8 cellular contexts compared by ENCODE assay signal in the genomic region with DNA sequence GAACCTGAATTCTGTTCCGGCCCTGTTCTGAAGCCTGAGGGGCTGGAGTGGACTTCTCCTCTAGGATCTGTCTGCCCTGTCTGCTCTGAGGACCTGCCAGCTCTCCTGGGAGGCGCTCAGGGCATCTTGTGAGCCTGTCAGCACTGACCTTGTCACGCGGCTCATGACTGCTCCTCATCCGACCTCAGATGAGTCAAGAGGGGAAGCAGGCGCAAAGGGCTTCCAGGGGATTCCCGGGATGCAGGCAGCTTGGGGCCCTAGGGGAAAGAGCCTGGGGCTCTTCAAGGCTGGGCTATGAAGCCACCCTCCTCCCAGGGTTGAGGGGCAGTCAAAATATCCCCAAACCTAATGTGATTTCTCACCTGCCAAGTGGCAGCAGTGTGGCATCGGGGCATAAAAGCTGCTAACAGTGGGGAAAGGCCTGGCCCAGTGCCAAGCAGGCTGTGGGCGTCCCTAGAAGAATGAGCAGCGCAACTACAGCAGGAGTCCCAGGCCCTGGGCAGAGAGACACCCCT. TPM values are rescaled to one million over a fixed set of nuclear protein-coding genes. Genes with fewer than 3 reads are reported as not detected.
DNase-seq lines count a peak whose midpoint lies in the region; ATAC-seq and TF ChIP-seq lines count a peak whose summit lies in the region.

No MANE protein-coding gene starts in this region.

- peak; percentile 56 for ATAC-seq in HG03354 (IDR thresholded peaks at IDR 0.05; ENCODE audit: poor library complexity, severe bottlenecking, unreplicated experiment)

- TF ChIP-seq CTCF in ascending aorta (IDR thresholded peaks at IDR 0.05) (no peak), type B pancreatic cell (conservative IDR thresholded peaks at IDR 0.05) (no peak)

- peak overlapping the region; percentile 42 to 55 for H3K27ac ChIP-seq in ascending aorta

- peaks cover 4% of the 10 kb centered on the region for H3K36me3 Mint-ChIP-seq in T-helper 1 cell treated with Interleukin-12 subunit alpha and Interleukin-12 subunit beta and Interleukin-4 antibody, amounts not matched to agents 30 μg/mL and 1 μg/mL, for 36 hours (ENCODE audit: low read depth)
- no peaks in the 10 kb centered on the region for H3K36me3 Mint-ChIP-seq in type B pancreatic cell

- intact Hi-C loops in ascending aorta (cut with DNase I) = no loop called here

- peaks cover 0 to 2% of the 10 kb centered on the region in 2 donors for H3K4me1 ChIP-seq in ascending aorta

- H3K27ac Mint-ChIP-seq in T-helper 1 cell treated with Interleukin-12 subunit alpha and Interleukin-12 subunit beta and Interleukin-4 antibody, amounts not matched to agents 30 μg/mL and 1 μg/mL, for 36 hours = peak overlapping the region; percentile 84
- no peak overlapping the region for H3K27ac Mint-ChIP-seq in type B pancreatic cell

- H3K9me3 Mint-ChIP-seq in T-helper 1 cell treated with Interleukin-12 subunit alpha and Interleukin-12 subunit beta and Interleukin-4 antibody, amounts not matched to agents 30 μg/mL and 1 μg/mL, for 36 hours = no peaks in the 10 kb centered on the region
- no peaks in the 10 kb centered on the region for H3K9me3 Mint-ChIP-seq in type B pancreatic cell

- no peaks in the 10 kb centered on the region for H3K27me3 ChIP-seq in ascending aorta

- DNase-seq in NOMO-1 treated with DMSO at 0.1 percent for 48 hours (lab: John Stamatoyannopoulos, UW; ENCODE audit: unreplicated experiment) = peak; percentile 18
- no peak for DNase-seq in NOMO-1 treated with dmso at 0.1 percent for 144 hours (lab: John Stamatoyannopoulos, UW; ENCODE audit: unreplicated experiment)
- peak; percentile 68 to 86 for DNase-seq in ascending aorta (ENCODE audit: low spot score in 2 of 2)
- peak; percentile 87 for DNase-seq in islet precursor cell
- peak; percentile 70 for DNase-seq in stimulated activated CD4-positive, alpha-beta T cell treated with anti-CD3 and anti-CD28 coated beads, Interleukin-2, amount 100 ng/mL, for 4 hours (ENCODE audit: low read depth)
- no peak for DNase-seq in type B pancreatic cell (ENCODE audit: extremely low spot score, unreplicated experiment)

- no peaks in the 10 kb centered on the region for H3K36me3 ChIP-seq in ascending aorta

- H3K9me3 ChIP-seq in ascending aorta = no peaks in the 10 kb centered on the region

- no peaks in the 10 kb centered on the region for H3K27me3 Mint-ChIP-seq in T-helper 1 cell treated with Interleukin-12 subunit alpha and Interleukin-12 subunit beta and Interleukin-4 antibody, amounts not matched to agents 30 μg/mL and 1 μg/mL, for 36 hours (ENCODE audit: low read depth)
- H3K27me3 Mint-ChIP-seq in type B pancreatic cell = no peaks in the 10 kb centered on the region

- H3K4me1 Mint-ChIP-seq in T-helper 1 cell treated with Interleukin-12 subunit alpha and Interleukin-12 subunit beta and Interleukin-4 antibody, amounts not matched to agents 30 μg/mL and 1 μg/mL, for 36 hours (ENCODE audit: low read depth) = peaks cover 30% of the 10 kb centered on the region
- peaks cover 17% of the 10 kb centered on the region for H3K4me1 Mint-ChIP-seq in type B pancreatic cell (ENCODE audit: unreplicated experiment)

- peak overlapping the region; percentile 62 for H3K4me3 Mint-ChIP-seq in T-helper 1 cell treated with Interleukin-12 subunit alpha and Interleukin-12 subunit beta and Interleukin-4 antibody, amounts not matched to agents 30 μg/mL and 1 μg/mL, for 36 hours
- H3K4me3 Mint-ChIP-seq in type B pancreatic cell = no peak overlapping the region

- H3K4me3 ChIP-seq in ascending aorta = no peak overlapping the region

RNA-seq across cellular contexts. Expression of a gene that starts 27.6 kb away (rescaled TPM):
- total RNA-seq in ascending aorta (28.6 TPM), type B pancreatic cell (ENCODE audit: low replicate concordance) (2.3 and 3.2 TPM in 2 replicates)

RNA-seq across cellular contexts. Expression of a gene that starts 42.3 kb away (rescaled TPM):
- 41.4 TPM for total RNA-seq in ascending aorta
- total RNA-seq in type B pancreatic cell (ENCODE audit: low replicate concordance) = 10.1 and 11.2 TPM in 2 replicates

RNA-seq across cellular contexts. Expression of a gene that starts 58.6 kb away (rescaled TPM):
- not detected for total RNA-seq in ascending aorta
- total RNA-seq in type B pancreatic cell (ENCODE audit: low replicate concordance) = 8.0 and 30.5 TPM in 2 replicates

Comparison
In these comparisons a context has a peak if more than half of its experiments do, and no peak if none do; other contexts are left out.
1. DNase-seq: peak in NOMO-1 treated with DMSO at 0.1 percent for 48 hours (single experiment), ascending aorta (2 of 2), islet precursor cell (single experiment) and stimulated activated CD4-positive, alpha-beta T cell treated with anti-CD3 and anti-CD28 coated beads, Interleukin-2, amount 100 ng/mL, for 4 hours (single experiment); none in NOMO-1 treated with dmso at 0.1 percent for 144 hours (single experiment) and type B pancreatic cell (single experiment).